ENCODE assay signal across 10 cellular contexts in the genomic region with DNA sequence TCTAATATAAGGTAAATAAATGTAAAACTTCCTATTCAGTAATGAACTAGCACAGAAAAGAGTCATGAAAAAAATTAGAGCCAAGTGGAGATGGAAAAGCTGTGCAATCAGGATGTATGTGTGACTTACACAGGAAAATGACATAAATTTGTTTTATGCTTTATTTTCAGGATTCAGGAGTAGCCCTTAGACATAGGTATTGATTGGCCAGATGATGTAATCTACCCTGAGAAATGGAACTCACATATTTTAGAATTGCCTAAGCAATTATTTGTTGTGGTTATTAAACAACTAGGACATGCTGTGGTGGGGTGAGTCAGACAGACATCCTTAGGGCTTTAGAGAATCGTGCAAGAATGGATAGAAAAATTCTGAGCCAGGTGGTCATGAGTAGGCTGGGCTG.
DNase-seq lines count a peak whose midpoint lies in the region; FAIRE-seq and TF ChIP-seq lines count a peak whose summit lies in the region.
"Had no signal": no experiment of that assay in that cellular context is flagged by ENCODE, and none has a peak within 500 bp of the region (broad histone marks: within the 10 kb centered on the region; RNA-seq: fewer than 3 reads in every experiment).

No MANE protein-coding gene starts in this region.

- TF ChIP-seq CTCF in choroid plexus epithelial cell (conservative IDR thresholded peaks at IDR 0.05; ENCODE audit: low read depth, low read length) (no peak), endodermal cell (conservative IDR thresholded peaks at IDR 0.05) (no peak), ascending aorta (IDR thresholded peaks at IDR 0.05) (no peak)

- no peak overlapping the region for H3K4me3 ChIP-seq in choroid plexus epithelial cell (ENCODE audit: low read depth, low read length)
- no peak overlapping the region for H3K4me3 ChIP-seq in endodermal cell (ENCODE audit: low read length)
- H3K4me3 ChIP-seq in ascending aorta = no peak overlapping the region

- H3K9me3 ChIP-seq in endodermal cell (ENCODE audit: control insufficient read depth, low read length) = no peaks in the 10 kb centered on the region
- no peaks in the 10 kb centered on the region for H3K9me3 ChIP-seq in ascending aorta

- peaks cover 3% of the 10 kb centered on the region for H3K4me1 Mint-ChIP-seq in endodermal cell

- 91% methylated on average over 1 of the region's 1 CpG; no CpG with 5 or more reads in 1 of the 2 experiments for WGBS in endodermal cell (ENCODE audit: insufficient coverage in 1 of 2, insufficient read length in 1 of 2), 2 experiments

- no peaks in the 10 kb centered on the region for H3K9me3 Mint-ChIP-seq in endodermal cell

- DNase-seq in EH (ENCODE audit: low read depth) (peak; percentile 52), NCI-H1694 (lab: John Stamatoyannopoulos, UW) (peak; percentile 51), choroid plexus epithelial cell (ENCODE audit: low read depth) (peak; percentile 97), myocyte (ENCODE audit: low read depth) (peak; percentile 79), frontal cortex (ENCODE audit: low spot score in 2 of 2) (no peak), endodermal cell (no peak), ascending aorta (ENCODE audit: low spot score in 2 of 2) (no peak)
- no peak for DNase-seq in activated CD8-positive, alpha-beta memory T cell treated with anti-CD3 and anti-CD28 coated beads, Interleukin-2, amount 50 U/mL, for 4 hours
- DNase-seq: KBM-7, occipital lobe had no signal

- H3K27me3 ChIP-seq in endodermal cell (ENCODE audit: control insufficient read depth, insufficient read depth, low read length, poor library complexity, severe bottlenecking) (no peaks in the 10 kb centered on the region), ascending aorta (no peaks in the 10 kb centered on the region)

- H3K27ac Mint-ChIP-seq in endodermal cell = no peak overlapping the region

- no peak overlapping the region for H3K9ac ChIP-seq in endodermal cell (ENCODE audit: extremely low read depth, low read length, poor library complexity, severe bottlenecking)

- H3K4me3 Mint-ChIP-seq in endodermal cell = no peak overlapping the region

- H3K36me3 Mint-ChIP-seq in endodermal cell (ENCODE audit: low read depth) = no peaks in the 10 kb centered on the region

- intact Hi-C loops in ascending aorta (cut with DNase I) = no loop called here

- no peaks in the 10 kb centered on the region for H3K27me3 Mint-ChIP-seq in endodermal cell (ENCODE audit: insufficient read depth)

- H3K27ac ChIP-seq in endodermal cell (ENCODE audit: low read depth, low read length) (no peak overlapping the region), ascending aorta (no peak overlapping the region)

- H3K4me1 ChIP-seq in endodermal cell (ENCODE audit: control insufficient read depth, insufficient read depth, low read length) (no peaks in the 10 kb centered on the region), ascending aorta (no peaks in the 10 kb centered on the region)

- no peak for FAIRE-seq in frontal cortex (lab: Jason Lieb, UNC)

- H3K36me3 ChIP-seq in endodermal cell (ENCODE audit: control insufficient read depth, insufficient read depth, low read length) = no peaks in the 10 kb centered on the region
- H3K36me3 ChIP-seq in ascending aorta = no peaks in the 10 kb centered on the region

Comparison
In these comparisons a context has a peak if more than half of its experiments do, and no peak if none do; other contexts are left out.
1. DNase-seq: peak in EH (single experiment), NCI-H1694 (single experiment), choroid plexus epithelial cell (single experiment) and myocyte (single experiment); none in frontal cortex (0 of 2), activated CD8-positive, alpha-beta memory T cell treated with anti-CD3 and anti-CD28 coated beads, Interleukin-2, amount 50 U/mL, for 4 hours (single experiment), endodermal cell (single experiment) and ascending aorta (0 of 2).